ENCODE assay signal across 8 cellular contexts in genomic region chr3:39541917-39542329, GRCh38.
A peak's percentile ranks its signal among the peaks of the same experiment; 100 is the strongest.
DNase-seq lines count a peak whose midpoint lies in the region; ATAC-seq and TF ChIP-seq lines count a peak whose summit lies in the region.

No MANE protein-coding gene starts in this region.

- H3K9me3 Mint-ChIP-seq in activated CD8-positive, alpha-beta T cell treated with anti-CD3 and anti-CD28 coated beads for 36 hours = no peaks in the 10 kb centered on the region
- no peaks in the 10 kb centered on the region for H3K9me3 Mint-ChIP-seq in activated CD8-positive, alpha-beta T cell treated with anti-CD3 and anti-CD28 coated beads, Interleukin-2, amount 10 ng/mL, durations not matched to agents 7 days and 5 days (ENCODE audit: insufficient read depth)

- no peak overlapping the region for H3K4me3 Mint-ChIP-seq in activated CD8-positive, alpha-beta T cell treated with anti-CD3 and anti-CD28 coated beads for 36 hours
- H3K4me3 Mint-ChIP-seq in activated CD8-positive, alpha-beta T cell treated with anti-CD3 and anti-CD28 coated beads, Interleukin-2, amount 10 ng/mL, durations not matched to agents 7 days and 5 days = no peak overlapping the region

- H3K27me3 Mint-ChIP-seq in activated CD8-positive, alpha-beta T cell treated with anti-CD3 and anti-CD28 coated beads for 36 hours = peaks cover 9% of the 10 kb centered on the region
- no peaks in the 10 kb centered on the region for H3K27me3 Mint-ChIP-seq in activated CD8-positive, alpha-beta T cell treated with anti-CD3 and anti-CD28 coated beads, Interleukin-2, amount 10 ng/mL, durations not matched to agents 7 days and 5 days (ENCODE audit: low read depth)

- CTCF ChIA-PET in activated CD8-positive, alpha-beta T cell treated with anti-CD3 and anti-CD28 coated beads for 36 hours (lab: Charles Lee) = interaction anchor here (1.0 to 1.8 kb wide), 3 partner anchors 11 to 449 kb away, joined by 3 to 4 read pairs (median 4); no protein-coding TSS in a partner anchor
- CTCF ChIA-PET in activated CD8-positive, alpha-beta T cell treated with anti-CD3 and anti-CD28 coated beads, Interleukin-2, amount 10 ng/mL, durations not matched to agents 7 days and 5 days (lab: Charles Lee) = interaction anchor here (1.2 to 1.4 kb wide), 2 partner anchors 10 to 637 kb away, joined by 3 to 5 read pairs; no protein-coding TSS in a partner anchor
- CTCF ChIA-PET in Panc1 (lab: Charles Lee) = no interaction called here

- TF ChIP-seq CTCF in activated CD8-positive, alpha-beta T cell treated with anti-CD3 and anti-CD28 coated beads for 36 hours (IDR thresholded peaks at IDR 0.05) = peak; percentile 32
- peak; percentile 62; the same call in 1 of the 2 replicates for TF ChIP-seq CTCF in Panc1 (IDR thresholded peaks at IDR 0.05)
- peak; percentile 57 for TF ChIP-seq CTCF in fibroblast of villous mesenchyme (IDR thresholded peaks at IDR 0.05; ENCODE audit: insufficient read depth, low read depth, low read length)
- TF ChIP-seq CTCF in transverse colon (IDR thresholded peaks at IDR 0.05) = peak in 4 of 5 experiments; percentile 10 to 37 (median 26)
- peak in 1 of 3 experiments; percentile 37 for TF ChIP-seq CTCF in testis (IDR thresholded peaks at IDR 0.05)

- no TSS peak for BruUV-seq in Panc1 (replicated peaks; lab: Mats Ljungman, UMichigan)

- peaks cover 10% of the 10 kb centered on the region for H3K4me1 Mint-ChIP-seq in activated CD8-positive, alpha-beta T cell treated with anti-CD3 and anti-CD28 coated beads for 36 hours (ENCODE audit: low read depth)
- peaks cover 5% of the 10 kb centered on the region for H3K4me1 Mint-ChIP-seq in activated CD8-positive, alpha-beta T cell treated with anti-CD3 and anti-CD28 coated beads, Interleukin-2, amount 10 ng/mL, durations not matched to agents 7 days and 5 days (ENCODE audit: low read depth)

- in situ Hi-C loops in Panc1 (cut with HindIII; ENCODE audit: low pct_unique_long_range_greater_than_20kb, low sequenced_read_pairs) = no loop called here
- in situ Hi-C loops in transverse colon (cut with MboI; ENCODE audit: low pct_ligation_motif_present in 1 of 4, low pct_unique_long_range_greater_than_20kb in 1 of 4, low sequenced_read_pairs in 3 of 4) = no loop called here

- H3K4me1 ChIP-seq in Panc1 (ENCODE audit: control insufficient read depth, insufficient read depth, low read length) (no peaks in the 10 kb centered on the region), transverse colon (no peaks in the 10 kb centered on the region), testis (no peaks in the 10 kb centered on the region)

- H3K27ac Mint-ChIP-seq in activated CD8-positive, alpha-beta T cell treated with anti-CD3 and anti-CD28 coated beads for 36 hours = no peak overlapping the region
- no peak overlapping the region for H3K27ac Mint-ChIP-seq in activated CD8-positive, alpha-beta T cell treated with anti-CD3 and anti-CD28 coated beads, Interleukin-2, amount 10 ng/mL, durations not matched to agents 7 days and 5 days

- intact Hi-C loops in activated CD8-positive, alpha-beta T cell treated with anti-CD3 and anti-CD28 coated beads for 36 hours (cut with micrococcal nuclease) = no loop called here
- intact Hi-C loops in Panc1 (cut with micrococcal nuclease; ENCODE audit: unreplicated experiment) = loop anchor here (2.0 kb wide), 1 partner anchor 637 kb away; no protein-coding TSS in a partner anchor
- intact Hi-C loops in transverse colon (cut with DNase I; ENCODE audit: low total_unique reads) = no loop called here
- intact Hi-C loops in testis (cut with DNase I; ENCODE audit: low total_unique reads) = no loop called here

- H3K36me3 ChIP-seq in Panc1 (ENCODE audit: control insufficient read depth, insufficient read depth, low read length) = no peaks in the 10 kb centered on the region
- no peaks in the 10 kb centered on the region for H3K36me3 ChIP-seq in transverse colon
- H3K36me3 ChIP-seq in testis (ENCODE audit: low read depth, missing control alignments) = no peaks in the 10 kb centered on the region

- H3K9me3 ChIP-seq in Panc1 (ENCODE audit: control insufficient read depth, insufficient read depth, low read depth, low read length) (no peaks in the 10 kb centered on the region), transverse colon (no peaks in the 10 kb centered on the region), testis (no peaks in the 10 kb centered on the region)

- no peaks in the 10 kb centered on the region for H3K36me3 Mint-ChIP-seq in activated CD8-positive, alpha-beta T cell treated with anti-CD3 and anti-CD28 coated beads for 36 hours (ENCODE audit: low read depth)
- H3K36me3 Mint-ChIP-seq in activated CD8-positive, alpha-beta T cell treated with anti-CD3 and anti-CD28 coated beads, Interleukin-2, amount 10 ng/mL, durations not matched to agents 7 days and 5 days (ENCODE audit: low read depth) = no peaks in the 10 kb centered on the region

- no peak overlapping the region for H3K4me3 ChIP-seq in Panc1 (ENCODE audit: low read depth in 2 of 2, low read length in 2 of 2)
- H3K4me3 ChIP-seq in fibroblast of villous mesenchyme (ENCODE audit: low read depth, low read length) = no peak overlapping the region
- H3K4me3 ChIP-seq in transverse colon = no peak overlapping the region
- H3K4me3 ChIP-seq in testis = no peak overlapping the region

- H3K27ac ChIP-seq in Panc1 (ENCODE audit: low read length) (no peak overlapping the region), transverse colon (no peak overlapping the region), testis (no peak overlapping the region)

- TF ChIP-seq POLR2A in transverse colon (IDR thresholded peaks at IDR 0.05) (no peak), testis (IDR thresholded peaks at IDR 0.05) (no peak)

- H3K27me3 ChIP-seq in Panc1 (ENCODE audit: control insufficient read depth, insufficient read depth, low read length) = no peaks in the 10 kb centered on the region
- H3K27me3 ChIP-seq in transverse colon = no peaks in the 10 kb centered on the region
- H3K27me3 ChIP-seq in testis = no peaks in the 10 kb centered on the region

- no peak for TF ChIP-seq EP300 in transverse colon (IDR thresholded peaks at IDR 0.05; ENCODE audit: low read depth)

- POLR2A ChIA-PET in activated CD8-positive, alpha-beta T cell treated with anti-CD3 and anti-CD28 coated beads for 36 hours (lab: Charles Lee) = no interaction called here
- POLR2A ChIA-PET in activated CD8-positive, alpha-beta T cell treated with anti-CD3 and anti-CD28 coated beads, Interleukin-2, amount 10 ng/mL, durations not matched to agents 7 days and 5 days (lab: Charles Lee) = no interaction called here
- POLR2A ChIA-PET in Panc1 (lab: Charles Lee) = no interaction called here

- 25 to 28% methylated on average over 5 of the region's 5 CpGs for WGBS in transverse colon (ENCODE audit: low coverage in 1 of 2), 2 donors
- WGBS in testis, 2 donors = 29 to 37% methylated on average over 5 of the region's 5 CpGs

- no peak for ATAC-seq in activated CD8-positive, alpha-beta T cell treated with anti-CD3 and anti-CD28 coated beads for 36 hours
- ATAC-seq in activated CD8-positive, alpha-beta T cell treated with anti-CD3 and anti-CD28 coated beads, Interleukin-2, amount 10 ng/mL, durations not matched to agents 7 days and 5 days = no peak
- ATAC-seq in Panc1 = no peak
- no peak for ATAC-seq in HG02623 (IDR thresholded peaks at IDR 0.05; ENCODE audit: unreplicated experiment)

- DNase-seq in activated CD8-positive, alpha-beta T cell treated with anti-CD3 and anti-CD28 coated beads for 36 hours = no peak
- DNase-seq in activated CD8-positive, alpha-beta T cell treated with anti-CD3 and anti-CD28 coated beads, Interleukin-2, amount 10 ng/mL, durations not matched to agents 7 days and 5 days = no peak
- no peak for DNase-seq in Panc1 (ENCODE audit: low read depth, low spot score)
- peak; percentile 18 for DNase-seq in fibroblast of villous mesenchyme (ENCODE audit: low read depth)
- DNase-seq in transverse colon = no peak
- DNase-seq in NCI-H1694 treated with DMSO at 0.1 percent for 48 hours (lab: John Stamatoyannopoulos, UW) = no peak
- no peak for DNase-seq in testis
